ENCODE assay signal across 15 cellular contexts in the genomic region with DNA sequence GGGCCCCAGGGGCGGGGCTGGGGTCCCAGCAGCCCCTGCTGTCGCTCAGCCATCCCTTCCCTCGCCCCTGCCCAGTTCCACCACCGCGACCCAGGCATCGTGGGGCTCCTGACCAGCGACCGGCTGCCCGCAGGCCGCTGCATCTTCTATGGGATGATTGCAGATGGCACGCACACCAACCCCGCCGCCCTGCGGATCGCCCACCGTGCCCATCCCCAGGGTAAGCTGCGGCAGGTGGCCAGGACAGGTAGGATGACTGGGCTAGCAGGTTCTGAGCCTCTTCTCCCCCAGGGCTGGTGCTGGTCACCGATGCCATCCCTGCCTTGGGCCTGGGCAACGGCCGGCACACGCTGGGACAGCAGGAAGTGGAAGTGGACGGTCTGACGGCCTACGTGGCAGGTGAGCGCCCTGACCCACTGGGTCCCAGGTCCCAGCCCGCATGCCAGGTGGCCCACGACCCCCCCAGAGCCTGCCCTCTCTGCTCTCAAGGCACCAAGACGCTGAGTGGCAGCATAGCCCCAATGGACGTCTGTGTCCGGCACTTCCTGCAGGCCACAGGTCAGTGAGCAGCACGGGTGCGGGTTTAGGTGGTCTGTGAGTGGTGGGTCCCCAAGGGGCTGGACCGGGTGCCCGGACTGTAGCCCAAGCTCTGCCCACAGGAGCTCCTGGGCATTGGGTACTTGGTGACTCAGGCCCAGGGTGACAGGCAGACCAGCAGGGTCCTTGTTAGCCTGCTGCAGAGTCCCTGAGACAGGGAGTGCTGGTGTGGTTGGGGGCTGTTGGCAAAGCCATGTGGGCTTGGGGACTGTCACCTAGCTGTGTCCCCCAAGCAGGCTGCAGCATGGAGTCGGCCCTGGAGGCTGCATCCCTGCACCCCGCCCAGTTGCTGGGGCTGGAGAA. TPM values are rescaled to one million over a fixed set of nuclear protein-coding genes. Genes with fewer than 3 reads are reported as not detected.
A peak's percentile ranks its signal among the peaks of the same experiment; 100 is the strongest.
DNase-seq lines count a peak whose midpoint lies in the region; FAIRE-seq and TF ChIP-seq lines count a peak whose summit lies in the region.
"Had no signal": no experiment of that assay in that cellular context is flagged by ENCODE, and none has a peak within 500 bp of the region (broad histone marks: within the 10 kb centered on the region; RNA-seq: fewer than 3 reads in every experiment).

No MANE protein-coding gene starts in this region.

- H4K91ac ChIP-seq in neuronal stem cell (ENCODE audit: low read depth, low read length, poor library complexity): no peak overlapping the region

- H3K9me3 ChIP-seq in kidney (ENCODE audit: control insufficient read depth in 1 of 2, low read length in 2 of 2): no peaks in the 10 kb centered on the region
- no peaks in the 10 kb centered on the region for H3K9me3 ChIP-seq in neuronal stem cell (replicated peaks in 1 of 2; ENCODE audit: control insufficient read depth in 2 of 2, insufficient read depth in 1 of 2, low read depth in 1 of 2, low read length in 2 of 2)
- H3K9me3 ChIP-seq: Peyer's patch had no signal

- H3K4ac ChIP-seq in neuronal stem cell (ENCODE audit: low read length): no peak overlapping the region

- intact Hi-C loops in kidney (cut with DNase I): no loop called here

- H3K4me2 ChIP-seq in neuronal stem cell (ENCODE audit: insufficient read depth, low read length, poor library complexity, severe bottlenecking): no peak overlapping the region

- WGBS in neuronal stem cell (ENCODE audit: extremely low coverage in 2 of 2, insufficient read length in 2 of 2, insufficient replicate concordance in 1 of 2), 2 donors: no CpG with 5 or more reads among the region's 36 CpGs

- H3K4me3 Mint-ChIP-seq in immature natural killer cell: no peak overlapping the region

- peaks cover 12 to 13% of the 10 kb centered on the region in 2 donors for H3K4me1 Mint-ChIP-seq in immature natural killer cell

- H3K4me1 ChIP-seq in kidney (ENCODE audit: control insufficient read depth in 1 of 2, insufficient read depth in 1 of 2, low read depth in 1 of 2, low read length in 2 of 2) (peaks cover 10 to 14% of the 10 kb centered on the region in 2 donors), neuronal stem cell (ENCODE audit: control insufficient read depth in 2 of 2, insufficient read depth in 1 of 2, low read depth in 1 of 2, low read length in 2 of 2) (peaks cover 6 to 15% of the 10 kb centered on the region in 2 donors)

- peaks cover 7% of the 10 kb centered on the region for H3K79me1 ChIP-seq in neuronal stem cell (ENCODE audit: low read depth, low read length)

- CTCF ChIA-PET in RWPE1 (lab: Yijun Ruan, JAX): no interaction called here

- DNase-seq in D341Med (ENCODE audit: low spot score) (peak; percentile 17), RWPE1 (ENCODE audit: low spot score) (no peak), kidney (peak; percentile 74), neuronal stem cell (ENCODE audit: low spot score) (no peak), immature natural killer cell (no peak), NCI-H446 treated with DMSO at 0.1 percent for 48 hours (lab: John Stamatoyannopoulos, UW) (no peak), NCI-H510A treated with DMSO at 0.1 percent for 48 hours (lab: John Stamatoyannopoulos, UW) (no peak)
- DNase-seq: COR-L47, DMS153, GOT3, KG1, NCI-H146, NCI-H2081, NCI-H524 treated with DMSO at 0.1 percent for 48 hours had no signal

- no peak overlapping the region for H2BK120ac ChIP-seq in neuronal stem cell (ENCODE audit: low read depth, low read length)

- H3K27ac ChIP-seq in RWPE1: peak overlapping the region; percentile 91
- H3K27ac ChIP-seq in kidney (ENCODE audit: low read depth in 2 of 2, low read length in 2 of 2): no peak overlapping the region
- H3K27ac ChIP-seq in neuronal stem cell (replicated peaks; ENCODE audit: low read length): no peak overlapping the region
- H3K27ac ChIP-seq: Peyer's patch had no signal

- FAIRE-seq in kidney (lab: Jason Lieb, UNC): no peak

- H3K23ac ChIP-seq in neuronal stem cell (ENCODE audit: low read depth, low read length, poor library complexity): peak overlapping the region; percentile 65

- H3K27me3 Mint-ChIP-seq in immature natural killer cell (ENCODE audit: low read depth in 3 of 3): peaks cover 19 to 27% (median 22%) of the 10 kb centered on the region in 3 donors

- no peak overlapping the region for H2AFZ ChIP-seq in neuronal stem cell (ENCODE audit: low read length)

- no peak overlapping the region for H2BK15ac ChIP-seq in neuronal stem cell (ENCODE audit: low read length)

- peaks cover 0 to 2% (median 0%) of the 10 kb centered on the region in 3 experiments for H3K27me3 ChIP-seq in neuronal stem cell (ENCODE audit: control insufficient read depth in 3 of 3, insufficient read depth in 3 of 3, low read depth in 1 of 3, low read length in 3 of 3)
- H3K27me3 ChIP-seq: Peyer's patch had no signal

- H4K8ac ChIP-seq in neuronal stem cell (ENCODE audit: low read depth, low read length): peak overlapping the region; percentile 65

- peak overlapping the region; percentile 39 for H2BK5ac ChIP-seq in neuronal stem cell (ENCODE audit: low read length)

- H3K36me3 ChIP-seq in kidney (ENCODE audit: control insufficient read depth in 1 of 2, insufficient read depth in 2 of 2, low read length in 2 of 2) (peaks cover 7 to 15% of the 10 kb centered on the region in 2 donors), neuronal stem cell (replicated peaks in 1 of 2; ENCODE audit: control insufficient read depth in 2 of 2, insufficient read depth in 2 of 2, low read length in 2 of 2) (peaks cover 17 to 48% of the 10 kb centered on the region in 2 donors)

- peaks cover 4 to 8% (median 8%) of the 10 kb centered on the region in 3 donors for H3K36me3 Mint-ChIP-seq in immature natural killer cell

- H3K9me3 Mint-ChIP-seq in immature natural killer cell: no peaks in the 10 kb centered on the region

- H3K27ac Mint-ChIP-seq in immature natural killer cell: no peak overlapping the region

- POLR2A ChIA-PET in RWPE1 (lab: Yijun Ruan, JAX; ENCODE audit: low non-redundant PET): no interaction called here

- no peak overlapping the region for H3K9ac ChIP-seq in kidney (ENCODE audit: low read length in 2 of 2)
- H3K9ac ChIP-seq in neuronal stem cell (ENCODE audit: low read depth, low read length, poor library complexity): no peak overlapping the region

- H3K18ac ChIP-seq in neuronal stem cell (ENCODE audit: low read length): no peak overlapping the region

- H3K4me3 ChIP-seq in kidney (ENCODE audit: low read length in 2 of 2) (no peak overlapping the region), neuronal stem cell (ENCODE audit: low read length in 2 of 2) (peak overlapping the region in 1 of 2 donors; percentile 13)
- H3K4me3 ChIP-seq: Peyer's patch had no signal

- no peak overlapping the region for H3K14ac ChIP-seq in neuronal stem cell (ENCODE audit: low read length)

- H2AK5ac ChIP-seq in neuronal stem cell (ENCODE audit: low read depth, low read length): no peak overlapping the region

- H2BK12ac ChIP-seq in neuronal stem cell (ENCODE audit: low read length): no peak overlapping the region

- TF ChIP-seq CTCF in RWPE1 (conservative IDR thresholded peaks at IDR 0.05; ENCODE audit: low read depth): no peak
- TF ChIP-seq CTCF in kidney (IDR thresholded peaks at IDR 0.05; ENCODE audit: borderline replicate concordance, extremely low read depth, insufficient read depth): no peak

RNA-seq across cellular contexts. Expression of a gene that starts 2.8 kb away (rescaled TPM):
- total RNA-seq in kidney: 0.54 TPM
- polyA plus RNA-seq in kidney (ENCODE audit: insufficient read depth, low read depth, low replicate concordance) (not detected), immature natural killer cell (1 to 10 TPM in 2 of 3 donors, under 1 TPM in 1; 0.90 to 3.0 (median 3.0) TPM)
- not detected for polyA plus RNA-seq in neuronal stem cell (2013, experiment 1 of 2)
- 0.03 TPM for polyA plus RNA-seq in neuronal stem cell (2013, experiment 2 of 2)

RNA-seq across cellular contexts. Expression of a gene that starts 8.2 kb away (rescaled TPM):
- 52.1 TPM for total RNA-seq in kidney
- polyA plus RNA-seq in kidney (ENCODE audit: insufficient read depth, low read depth, low replicate concordance): 51.8 TPM
- 6.3 TPM for polyA plus RNA-seq in neuronal stem cell (2013, experiment 1 of 2)
- 6.9 TPM for polyA plus RNA-seq in neuronal stem cell (2013, experiment 2 of 2)
- 10 to 100 TPM; 13.7 to 18.6 (median 13.9) TPM for polyA plus RNA-seq in immature natural killer cell

RNA-seq across cellular contexts. Expression of a gene that starts 9.4 kb away (rescaled TPM):
- 52.3 TPM for total RNA-seq in kidney
- polyA plus RNA-seq in kidney (ENCODE audit: insufficient read depth, low read depth, low replicate concordance): 14.3 TPM
- polyA plus RNA-seq in neuronal stem cell (2013, experiment 1 of 2): 9.7 TPM
- 10.3 TPM for polyA plus RNA-seq in neuronal stem cell (2013, experiment 2 of 2)
- 10 to 100 TPM; 26.3 to 48.8 (median 27.1) TPM for polyA plus RNA-seq in immature natural killer cell

RNA-seq across cellular contexts. Expression of a gene that starts 14.7 kb away (rescaled TPM):
- 303 TPM for total RNA-seq in kidney
- polyA plus RNA-seq in kidney (ENCODE audit: insufficient read depth, low read depth, low replicate concordance): 520 TPM
- polyA plus RNA-seq in neuronal stem cell (2013, experiment 1 of 2): 244 TPM
- polyA plus RNA-seq in neuronal stem cell (2013, experiment 2 of 2): 240 TPM
- 100 to 1,000 TPM in 1 of 3 donors, 10 to 100 TPM in 2; 70.9 to 116 (median 90.8) TPM for polyA plus RNA-seq in immature natural killer cell

RNA-seq across cellular contexts. Expression of a gene that starts 53.5 kb away (rescaled TPM):
- total RNA-seq in kidney: 25.7 TPM
- polyA plus RNA-seq in kidney (ENCODE audit: insufficient read depth, low read depth, low replicate concordance): 23.9 TPM
- polyA plus RNA-seq in neuronal stem cell (2013, experiment 1 of 2): 7.1 TPM
- 7.2 TPM for polyA plus RNA-seq in neuronal stem cell (2013, experiment 2 of 2)
- polyA plus RNA-seq in immature natural killer cell: 1 to 10 TPM; 1.1 to 4.5 (median 2.4) TPM

Comparison
In these comparisons a context has a peak if more than half of its experiments do, and no peak if none do; other contexts are left out.
1. DNase-seq: peak in D341Med (single experiment) and kidney (single experiment); none in RWPE1 (single experiment), neuronal stem cell (single experiment), immature natural killer cell (0 of 3), NCI-H446 treated with DMSO at 0.1 percent for 48 hours (single experiment) and NCI-H510A treated with DMSO at 0.1 percent for 48 hours (single experiment).